23 cellular contexts compared by ENCODE assay signal in genomic region chr6:31631681-31632278, GRCh38. TPM values are rescaled to one million over a fixed set of nuclear protein-coding genes. Genes with fewer than 3 reads are reported as not detected.
DNase-seq lines count a peak whose midpoint lies in the region; ATAC-seq, FAIRE-seq and TF ChIP-seq lines count a peak whose summit lies in the region.
"Had no signal": no experiment of that assay in that cellular context is flagged by ENCODE, and none has a peak within 500 bp of the region (broad histone marks: within the 10 kb centered on the region; RNA-seq: fewer than 3 reads in every experiment).

No MANE protein-coding gene starts in this region.

- H3K27me3 Mint-ChIP-seq in natural killer cell (ENCODE audit: low read depth in 2 of 2): no peaks in the 10 kb centered on the region
- H3K27me3 Mint-ChIP-seq in natural killer cell treated with Interleukin-12 subunit alpha and Interleukin-12 subunit beta and Interleukin-15 and Interleukin-18, amount 100 ng/mL, for 72 hours: no peaks in the 10 kb centered on the region
- no peaks in the 10 kb centered on the region for H3K27me3 Mint-ChIP-seq in stimulated activated memory B cell treated with anti-CD40 and anti-IgM and Interleukin-4, amounts not matched to agents 10 μg/mL and 1 μg/mL and 100 μg/mL, for 72 hours
- H3K27me3 Mint-ChIP-seq in activated T-helper 1 cell treated with anti-CD3 and anti-CD28 coated beads, Interleukin-12 subunit alpha, Interleukin-12 subunit beta, Interleukin-2, Interleukin-4 antibody, amounts not matched to agents 30 ng/mL and 10 ng/mL and 1 ng/mL, durations not matched to agents 14 hours and 24 hours and 36 hours (ENCODE audit: insufficient read depth): no peaks in the 10 kb centered on the region
- H3K27me3 Mint-ChIP-seq: activated CD4-positive, alpha-beta T cell treated with anti-CD3 and anti-CD28 coated beads, Interleukin-2, amount 10 ng/mL, durations not matched to agents 7 days and 5 days had no signal

- H3K4me1 Mint-ChIP-seq in natural killer cell: peaks cover 6 to 25% of the 10 kb centered on the region in 2 donors
- peaks cover 14 to 17% of the 10 kb centered on the region in 2 donors for H3K4me1 Mint-ChIP-seq in natural killer cell treated with Interleukin-12 subunit alpha and Interleukin-12 subunit beta and Interleukin-15 and Interleukin-18, amount 100 ng/mL, for 72 hours (ENCODE audit: low read depth in 2 of 2)
- H3K4me1 Mint-ChIP-seq in stimulated activated memory B cell treated with anti-CD40 and anti-IgM and Interleukin-4, amounts not matched to agents 10 μg/mL and 1 μg/mL and 100 μg/mL, for 72 hours: peaks cover 6% of the 10 kb centered on the region
- peaks cover 9% of the 10 kb centered on the region for H3K4me1 Mint-ChIP-seq in activated T-helper 1 cell treated with anti-CD3 and anti-CD28 coated beads, Interleukin-12 subunit alpha, Interleukin-12 subunit beta, Interleukin-2, Interleukin-4 antibody, amounts not matched to agents 30 ng/mL and 10 ng/mL and 1 ng/mL, durations not matched to agents 14 hours and 24 hours and 36 hours (ENCODE audit: low read depth)

- ATAC-seq in natural killer cell (no peak), right cardiac atrium (peak; percentile 7 to 11)
- no peak for ATAC-seq in natural killer cell treated with Interleukin-12 subunit alpha and Interleukin-12 subunit beta and Interleukin-15 and Interleukin-18, amount 100 ng/mL, for 72 hours
- ATAC-seq in stimulated activated memory B cell treated with anti-CD40 and anti-IgM and Interleukin-4, amounts not matched to agents 10 μg/mL and 1 μg/mL and 100 μg/mL, for 72 hours: no peak
- ATAC-seq: gastrocnemius medialis had no signal

- H3K4me1 ChIP-seq in HUES48 (ENCODE audit: control insufficient read depth, insufficient read depth, low read length) (no peaks in the 10 kb centered on the region), right cardiac atrium (ENCODE audit: control insufficient read depth, insufficient read depth, low read length) (no peaks in the 10 kb centered on the region)
- H3K4me1 ChIP-seq: gastrocnemius medialis, psoas muscle had no signal

- no peak for TF ChIP-seq CTCF in natural killer cell (IDR thresholded peaks at IDR 0.05)
- no peak for TF ChIP-seq CTCF in D721Med (IDR thresholded peaks at IDR 0.05; ENCODE audit: insufficient read depth, missing control alignments)

- intact Hi-C loops in natural killer cell (cut with micrococcal nuclease) (no loop called here), right cardiac atrium (cut with DNase I) (no loop called here)
- intact Hi-C loops in activated T-helper 1 cell treated with anti-CD3 and anti-CD28 coated beads, Interleukin-12 subunit alpha, Interleukin-12 subunit beta, Interleukin-2, Interleukin-4 antibody, amounts not matched to agents 30 ng/mL and 10 ng/mL and 1 ng/mL, durations not matched to agents 14 hours and 24 hours and 36 hours (cut with micrococcal nuclease): no loop called here

- H3K4me3 Mint-ChIP-seq in natural killer cell: no peak overlapping the region
- H3K4me3 Mint-ChIP-seq in natural killer cell treated with Interleukin-12 subunit alpha and Interleukin-12 subunit beta and Interleukin-15 and Interleukin-18, amount 100 ng/mL, for 72 hours: no peak overlapping the region
- H3K4me3 Mint-ChIP-seq in stimulated activated memory B cell treated with anti-CD40 and anti-IgM and Interleukin-4, amounts not matched to agents 10 μg/mL and 1 μg/mL and 100 μg/mL, for 72 hours: no peak overlapping the region
- H3K4me3 Mint-ChIP-seq in activated T-helper 1 cell treated with anti-CD3 and anti-CD28 coated beads, Interleukin-12 subunit alpha, Interleukin-12 subunit beta, Interleukin-2, Interleukin-4 antibody, amounts not matched to agents 30 ng/mL and 10 ng/mL and 1 ng/mL, durations not matched to agents 14 hours and 24 hours and 36 hours: no peak overlapping the region
- H3K4me3 Mint-ChIP-seq: activated CD4-positive, alpha-beta T cell treated with anti-CD3 and anti-CD28 coated beads, Interleukin-2, amount 10 ng/mL, durations not matched to agents 7 days and 5 days had no signal

- no peaks in the 10 kb centered on the region for H3K9me3 ChIP-seq in HUES48 (ENCODE audit: control insufficient read depth, insufficient read depth, low read length)
- no peaks in the 10 kb centered on the region for H3K9me3 ChIP-seq in right cardiac atrium (ENCODE audit: control insufficient read depth, low read length)
- H3K9me3 ChIP-seq: esophagus muscularis mucosa, gastrocnemius medialis, psoas muscle had no signal

- no peaks in the 10 kb centered on the region for H3K9me3 Mint-ChIP-seq in natural killer cell
- H3K9me3 Mint-ChIP-seq in natural killer cell treated with Interleukin-12 subunit alpha and Interleukin-12 subunit beta and Interleukin-15 and Interleukin-18, amount 100 ng/mL, for 72 hours: no peaks in the 10 kb centered on the region
- no peaks in the 10 kb centered on the region for H3K9me3 Mint-ChIP-seq in stimulated activated memory B cell treated with anti-CD40 and anti-IgM and Interleukin-4, amounts not matched to agents 10 μg/mL and 1 μg/mL and 100 μg/mL, for 72 hours
- H3K9me3 Mint-ChIP-seq in activated T-helper 1 cell treated with anti-CD3 and anti-CD28 coated beads, Interleukin-12 subunit alpha, Interleukin-12 subunit beta, Interleukin-2, Interleukin-4 antibody, amounts not matched to agents 30 ng/mL and 10 ng/mL and 1 ng/mL, durations not matched to agents 14 hours and 24 hours and 36 hours: no peaks in the 10 kb centered on the region
- H3K9me3 Mint-ChIP-seq: activated CD4-positive, alpha-beta T cell treated with anti-CD3 and anti-CD28 coated beads, Interleukin-2, amount 10 ng/mL, durations not matched to agents 7 days and 5 days had no signal

- no peak for FAIRE-seq in D721Med (lab: Jason Lieb, UNC)

- DNase-seq in natural killer cell: no peak
- no peak for DNase-seq in natural killer cell treated with Interleukin-12 subunit alpha and Interleukin-12 subunit beta and Interleukin-15 and Interleukin-18, amount 100 ng/mL, for 72 hours (ENCODE audit: low spot score)
- peak in 1 of 3 donors; percentile 55 for DNase-seq in right cardiac atrium
- DNase-seq in stimulated activated naive CD4-positive, alpha-beta T cell treated with Interleukin-2 at 50 U/mL for 16 hours (lab: John Stamatoyannopoulos, UW): no peak
- no peak for DNase-seq in activated T-helper 1 cell treated with anti-CD3 and anti-CD28 coated beads, Interleukin-12 subunit alpha, Interleukin-12 subunit beta, Interleukin-2, Interleukin-4 antibody, amounts not matched to agents 30 ng/mL and 10 ng/mL and 1 ng/mL, durations not matched to agents 14 hours and 24 hours and 36 hours (ENCODE audit: low spot score)
- no peak for DNase-seq in D721Med (ENCODE audit: insufficient read length, low spot score)
- DNase-seq: activated CD4-positive, alpha-beta T cell treated with anti-CD3 and anti-CD28 coated beads, Interleukin-2, amount 10 ng/mL, durations not matched to agents 7 days and 5 days; activated effector memory CD4-positive, alpha-beta T cell treated with Interleukin-2 at 50 U/mL for 16 hours; amygdala; gastrocnemius medialis; HCEC 1CT; kidney glomerular epithelial cell; NCI-H1436 treated with DMSO at 0.1 percent for 48 hours; NCI-H524 treated with DMSO at 0.1 percent for 48 hours; psoas muscle; stimulated activated CD4-positive, alpha-beta T cell treated with anti-CD3 and anti-CD28 coated beads, Interleukin-2, amount 100 ng/mL, for 48 hours had no signal

- peaks cover 13% of the 10 kb centered on the region for H3K36me3 Mint-ChIP-seq in natural killer cell
- peaks cover 41% of the 10 kb centered on the region for H3K36me3 Mint-ChIP-seq in natural killer cell treated with Interleukin-12 subunit alpha and Interleukin-12 subunit beta and Interleukin-15 and Interleukin-18, amount 100 ng/mL, for 72 hours
- H3K36me3 Mint-ChIP-seq in stimulated activated memory B cell treated with anti-CD40 and anti-IgM and Interleukin-4, amounts not matched to agents 10 μg/mL and 1 μg/mL and 100 μg/mL, for 72 hours: peaks cover 92% of the 10 kb centered on the region
- H3K36me3 Mint-ChIP-seq in activated T-helper 1 cell treated with anti-CD3 and anti-CD28 coated beads, Interleukin-12 subunit alpha, Interleukin-12 subunit beta, Interleukin-2, Interleukin-4 antibody, amounts not matched to agents 30 ng/mL and 10 ng/mL and 1 ng/mL, durations not matched to agents 14 hours and 24 hours and 36 hours (ENCODE audit: low read depth): peaks cover 60% of the 10 kb centered on the region

- 89% methylated on average over 32 of the region's 32 CpGs for whole genome bisulfite sequencing in right cardiac atrium

- no peak overlapping the region for H3K9ac ChIP-seq in HUES48 (ENCODE audit: low read depth, low read length)

- peak overlapping the region; percentile 33 for H3K27ac ChIP-seq in HUES48 (ENCODE audit: low read depth, low read length)
- no peak overlapping the region for H3K27ac ChIP-seq in right cardiac atrium (ENCODE audit: low read length)
- H3K27ac ChIP-seq: psoas muscle had no signal

- H3K27me3 ChIP-seq in HUES48 (ENCODE audit: control insufficient read depth, insufficient read depth, low read length) (no peaks in the 10 kb centered on the region), right cardiac atrium (ENCODE audit: control insufficient read depth, insufficient read depth) (no peaks in the 10 kb centered on the region)
- H3K27me3 ChIP-seq: esophagus muscularis mucosa, gastrocnemius medialis had no signal

- peaks cover 100% of the 10 kb centered on the region for H3K36me3 ChIP-seq in HUES48 (ENCODE audit: control insufficient read depth, insufficient read depth, low read length)

- peak overlapping the region; percentile 26 to 76 for H3K27ac Mint-ChIP-seq in natural killer cell
- H3K27ac Mint-ChIP-seq in natural killer cell treated with Interleukin-12 subunit alpha and Interleukin-12 subunit beta and Interleukin-15 and Interleukin-18, amount 100 ng/mL, for 72 hours: peak overlapping the region in 1 of 2 donors; percentile 48
- H3K27ac Mint-ChIP-seq in stimulated activated memory B cell treated with anti-CD40 and anti-IgM and Interleukin-4, amounts not matched to agents 10 μg/mL and 1 μg/mL and 100 μg/mL, for 72 hours: peak overlapping the region; percentile 25
- no peak overlapping the region for H3K27ac Mint-ChIP-seq in activated T-helper 1 cell treated with anti-CD3 and anti-CD28 coated beads, Interleukin-12 subunit alpha, Interleukin-12 subunit beta, Interleukin-2, Interleukin-4 antibody, amounts not matched to agents 30 ng/mL and 10 ng/mL and 1 ng/mL, durations not matched to agents 14 hours and 24 hours and 36 hours
- H3K27ac Mint-ChIP-seq: activated CD4-positive, alpha-beta T cell treated with anti-CD3 and anti-CD28 coated beads, Interleukin-2, amount 10 ng/mL, durations not matched to agents 7 days and 5 days had no signal

- no peak overlapping the region for H3K4me3 ChIP-seq in HUES48 (ENCODE audit: low read depth, low read length)
- no peak overlapping the region for H3K4me3 ChIP-seq in right cardiac atrium (ENCODE audit: low read length)
- H3K4me3 ChIP-seq: esophagus muscularis mucosa, gastrocnemius medialis, psoas muscle, smooth muscle cell had no signal

RNA-seq across cellular contexts. Expression of gene PRRC2A, which starts 11.3 kb away (rescaled TPM):
- total RNA-seq in natural killer cell: 100 to 1,000 TPM; 264 to 294 (median 294) TPM
- 100 to 1,000 TPM; 224 to 345 TPM for total RNA-seq in natural killer cell treated with Interleukin-12 subunit alpha and Interleukin-12 subunit beta and Interleukin-15 and Interleukin-18, amount 100 ng/mL, for 72 hours
- total RNA-seq in right cardiac atrium: 100 to 1,000 TPM in 2 of 4 donors, 10 to 100 TPM in 2; 96.9 to 110 (median 103) TPM
- 95.2 TPM for polyA plus RNA-seq in right cardiac atrium
- 281 and 283 TPM in 2 replicates for total RNA-seq in activated T-helper 1 cell treated with anti-CD3 and anti-CD28 coated beads, Interleukin-12 subunit alpha, Interleukin-12 subunit beta, Interleukin-2, Interleukin-4 antibody, amounts not matched to agents 30 ng/mL and 10 ng/mL and 1 ng/mL, durations not matched to agents 14 hours and 24 hours and 36 hours

RNA-seq across cellular contexts. Expression of gene AIF1, which starts 16.7 kb away (rescaled TPM):
- total RNA-seq in natural killer cell: 10 to 100 TPM in 2 of 3 donors, 1 to 10 TPM in 1; 8.7 to 47.0 (median 17.9) TPM
- 10 to 100 TPM in 1 of 2 donors, 1 to 10 TPM in 1; 9.3 to 20.0 TPM for total RNA-seq in natural killer cell treated with Interleukin-12 subunit alpha and Interleukin-12 subunit beta and Interleukin-15 and Interleukin-18, amount 100 ng/mL, for 72 hours
- total RNA-seq in right cardiac atrium: 10 to 100 TPM; 17.9 to 29.9 (median 21.3) TPM
- polyA plus RNA-seq in right cardiac atrium: 14.7 TPM
- 55.5 and 61.5 TPM in 2 replicates for total RNA-seq in activated T-helper 1 cell treated with anti-CD3 and anti-CD28 coated beads, Interleukin-12 subunit alpha, Interleukin-12 subunit beta, Interleukin-2, Interleukin-4 antibody, amounts not matched to agents 30 ng/mL and 10 ng/mL and 1 ng/mL, durations not matched to agents 14 hours and 24 hours and 36 hours
- total RNA-seq: Daoy, M059J, smooth muscle cell had no signal
- polyA plus RNA-seq: neural cell, smooth muscle cell had no signal

RNA-seq across cellular contexts. Expression of gene BAG6, which starts 20.7 kb away (rescaled TPM):
- total RNA-seq in natural killer cell (100 to 1,000 TPM; 264 to 303 (median 274) TPM), right cardiac atrium (100 to 1,000 TPM; 230 to 260 (median 256) TPM)
- 100 to 1,000 TPM; 284 to 337 TPM for total RNA-seq in natural killer cell treated with Interleukin-12 subunit alpha and Interleukin-12 subunit beta and Interleukin-15 and Interleukin-18, amount 100 ng/mL, for 72 hours
- 226 TPM for polyA plus RNA-seq in right cardiac atrium
- 319 and 323 TPM in 2 replicates for total RNA-seq in activated T-helper 1 cell treated with anti-CD3 and anti-CD28 coated beads, Interleukin-12 subunit alpha, Interleukin-12 subunit beta, Interleukin-2, Interleukin-4 antibody, amounts not matched to agents 30 ng/mL and 10 ng/mL and 1 ng/mL, durations not matched to agents 14 hours and 24 hours and 36 hours

RNA-seq across cellular contexts. Expression of gene APOM, which starts 23.9 kb away (rescaled TPM):
- total RNA-seq in natural killer cell: 1 to 10 TPM; 2.6 to 2.8 (median 2.7) TPM
- total RNA-seq in natural killer cell treated with Interleukin-12 subunit alpha and Interleukin-12 subunit beta and Interleukin-15 and Interleukin-18, amount 100 ng/mL, for 72 hours: 1 to 10 TPM in 1 of 2 donors, under 1 TPM in 1; 0.76 to 1.3 TPM
- total RNA-seq in right cardiac atrium: 1 to 10 TPM in 2 of 4 donors, under 1 TPM in 2; 0.48 to 2.8 (median 1.4) TPM
- polyA plus RNA-seq in right cardiac atrium: 3.9 TPM
- 1.8 and 3.7 TPM in 2 replicates for total RNA-seq in activated T-helper 1 cell treated with anti-CD3 and anti-CD28 coated beads, Interleukin-12 subunit alpha, Interleukin-12 subunit beta, Interleukin-2, Interleukin-4 antibody, amounts not matched to agents 30 ng/mL and 10 ng/mL and 1 ng/mL, durations not matched to agents 14 hours and 24 hours and 36 hours

RNA-seq across cellular contexts. Expression of gene C6orf47, which starts 28.8 kb away (rescaled TPM):
- total RNA-seq in natural killer cell (10 to 100 TPM; 25.9 to 29.9 (median 27.4) TPM), right cardiac atrium (10 to 100 TPM; 18.5 to 20.7 (median 20.1) TPM)
- total RNA-seq in natural killer cell treated with Interleukin-12 subunit alpha and Interleukin-12 subunit beta and Interleukin-15 and Interleukin-18, amount 100 ng/mL, for 72 hours: 10 to 100 TPM; 26.9 to 34.0 TPM
- polyA plus RNA-seq in right cardiac atrium: 21.2 TPM
- total RNA-seq in activated T-helper 1 cell treated with anti-CD3 and anti-CD28 coated beads, Interleukin-12 subunit alpha, Interleukin-12 subunit beta, Interleukin-2, Interleukin-4 antibody, amounts not matched to agents 30 ng/mL and 10 ng/mL and 1 ng/mL, durations not matched to agents 14 hours and 24 hours and 36 hours: 18.1 and 19.1 TPM in 2 replicates

Comparison
In these comparisons a context has a peak if more than half of its experiments do, and no peak if none do; other contexts are left out.
1. ATAC-seq: peak in right cardiac atrium (2 of 2); none in natural killer cell (0 of 3), natural killer cell treated with Interleukin-12 subunit alpha and Interleukin-12 subunit beta and Interleukin-15 and Interleukin-18, amount 100 ng/mL, for 72 hours (0 of 2) and stimulated activated memory B cell treated with anti-CD40 and anti-IgM and Interleukin-4, amounts not matched to agents 10 μg/mL and 1 μg/mL and 100 μg/mL, for 72 hours (single experiment).